Comparison of ENCODE assay signal across 10 cellular contexts in the genomic region with DNA sequence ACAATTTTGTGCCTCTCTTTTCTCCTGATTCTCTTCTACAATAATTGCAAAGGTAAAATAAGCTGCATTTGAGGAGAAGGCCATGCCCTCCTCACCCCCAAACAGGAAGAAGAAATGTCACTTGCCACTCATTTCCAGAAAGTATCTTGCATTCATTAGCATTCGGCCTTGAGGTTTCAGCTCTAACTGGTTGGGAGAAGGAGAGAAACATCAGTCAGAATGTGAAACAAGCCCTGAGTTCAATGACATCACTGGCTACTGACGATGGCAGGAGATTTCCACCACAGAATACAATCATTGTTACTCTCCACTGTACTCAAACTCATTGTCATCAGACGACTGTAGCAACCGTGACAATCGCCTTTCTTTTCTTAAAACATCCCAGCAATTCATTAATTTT.
DNase-seq lines count a peak whose midpoint lies in the region; ATAC-seq lines count a peak whose summit lies in the region.
"Had no signal": no experiment of that assay in that cellular context is flagged by ENCODE, and none has a peak within 500 bp of the region (broad histone marks: within the 10 kb centered on the region; RNA-seq: fewer than 3 reads in every experiment).

No MANE protein-coding gene starts in this region.

- intact Hi-C loops in left ventricle myocardium superior (cut with micrococcal nuclease), result no loop called here

- ATAC-seq in GM18508 (IDR thresholded peaks at IDR 0.05; ENCODE audit: insufficient read depth, unreplicated experiment) (peak; percentile 89), GM21367 (IDR thresholded peaks at IDR 0.05; ENCODE audit: unreplicated experiment) (peak; percentile 75), HG03457 (IDR thresholded peaks at IDR 0.05; ENCODE audit: unreplicated experiment) (peak; percentile 72), left ventricle myocardium superior (no peak)
- ATAC-seq: SK-N-SH treated with all-trans-retinoic acid at 6 μM for 48 hours had no signal

- DNase-seq in medulla oblongata (ENCODE audit: extremely low spot score) (peak; percentile 88), left ventricle myocardium superior (no peak), DMS53 (lab: John Stamatoyannopoulos, UW) (no peak), NCI-H524 treated with DMSO at 0.1 percent for 48 hours (lab: John Stamatoyannopoulos, UW) (no peak), H4 (ENCODE audit: low spot score) (no peak)
- DNase-seq: NCI-H1694 had no signal
